ENCODE assay signal across 39 cellular contexts in genomic region chr5:150325426-150325825, GRCh38. TPM values are rescaled to one million over a fixed set of nuclear protein-coding genes. Genes with fewer than 3 reads are reported as not detected.
"Had no signal": no experiment of that assay in that cellular context is flagged by ENCODE, and none has a peak within 500 bp of the region (broad histone marks: within the 10 kb centered on the region; RNA-seq: fewer than 3 reads in every experiment).

No MANE protein-coding gene starts in this region.

- H3K4me1 Mint-ChIP-seq: activated naive CD8-positive, alpha-beta T cell treated with anti-CD3 and anti-CD28 coated beads for 36 hours; activated T-helper 17 cell treated with anti-CD3 and anti-CD28 coated beads, Interleukin-2, amount 50 U/mL, for 72 hours; central memory CD8-positive, alpha-beta T cell had no signal

- H3K9me3 ChIP-seq: adrenal gland, body of pancreas, breast epithelium had no signal

- H3K4me3 Mint-ChIP-seq: activated CD4-positive, alpha-beta memory T cell treated with anti-CD3 and anti-CD28 coated beads, Interleukin-2, amount 10 ng/mL, durations not matched to agents 7 days and 5 days; activated CD4-positive, alpha-beta T cell treated with anti-CD3 and anti-CD28 coated beads for 36 hours; activated CD4-positive, alpha-beta T cell treated with anti-CD3 and anti-CD28 coated beads, Interleukin-2, amount 10 ng/mL, durations not matched to agents 7 days and 5 days; activated CD8-positive, alpha-beta T cell treated with anti-CD3 and anti-CD28 coated beads, Interleukin-2, amount 10 ng/mL, durations not matched to agents 7 days and 5 days; activated naive CD4-positive, alpha-beta T cell treated with anti-CD3 and anti-CD28 coated beads for 36 hours; activated naive CD8-positive, alpha-beta T cell treated with anti-CD3 and anti-CD28 coated beads for 36 hours; activated T-cell treated with anti-CD3 and anti-CD28 coated beads, Interleukin-2, amount 50 U/mL, for 4 hours; activated T-cell treated with anti-CD3 and anti-CD28 coated beads, Interleukin-2, amount 50 U/mL, for 72 hours; activated T-helper 1 cell treated with anti-CD3 and anti-CD28 coated beads, Interleukin-12 subunit alpha, Interleukin-12 subunit beta, Interleukin-2, Interleukin-4 antibody, amounts not matched to agents 30 ng/mL and 10 ng/mL and 1 ng/mL, durations not matched to agents 14 hours and 24 hours and 36 hours; activated T-helper 17 cell treated with anti-CD3 and anti-CD28 coated beads, Interleukin-2, amount 50 U/mL, for 72 hours; central memory CD8-positive, alpha-beta T cell; T-cell; T-helper 17 cell; WTC11 had no signal

- H3K36me3 Mint-ChIP-seq: activated naive CD4-positive, alpha-beta T cell treated with anti-CD3 and anti-CD28 coated beads, Interleukin-2, amount 50 U/mL, for 72 hours; activated naive CD8-positive, alpha-beta T cell treated with anti-CD3 and anti-CD28 coated beads for 36 hours; T-cell; WTC11 had no signal

- H3K9me3 Mint-ChIP-seq: activated CD4-positive, alpha-beta memory T cell treated with anti-CD3 and anti-CD28 coated beads, Interleukin-2, amount 10 ng/mL, durations not matched to agents 7 days and 5 days; activated naive CD4-positive, alpha-beta T cell treated with anti-CD3 and anti-CD28 coated beads for 36 hours; activated naive CD4-positive, alpha-beta T cell treated with anti-CD3 and anti-CD28 coated beads, Interleukin-2, amount 50 U/mL, for 72 hours; activated naive CD8-positive, alpha-beta T cell treated with anti-CD3 and anti-CD28 coated beads for 36 hours; activated T-cell treated with anti-CD3 and anti-CD28 coated beads, Interleukin-2, amount 50 U/mL, for 4 hours; activated T-helper 1 cell treated with anti-CD3 and anti-CD28 coated beads, Interleukin-12 subunit alpha, Interleukin-12 subunit beta, Interleukin-2, Interleukin-4 antibody, amounts not matched to agents 30 ng/mL and 10 ng/mL and 1 ng/mL, durations not matched to agents 14 hours and 24 hours and 36 hours; activated T-helper 17 cell treated with anti-CD3 and anti-CD28 coated beads, Interleukin-2, amount 50 U/mL, for 72 hours; central memory CD8-positive, alpha-beta T cell; T-cell had no signal

- H3K4me1 ChIP-seq: breast epithelium had no signal

- H3K27me3 ChIP-seq: adrenal gland, body of pancreas, brain microvascular endothelial cell, breast epithelium had no signal

- H3K27me3 Mint-ChIP-seq: activated naive CD8-positive, alpha-beta T cell treated with anti-CD3 and anti-CD28 coated beads for 36 hours had no signal

- ATAC-seq: activated CD4-positive, alpha-beta T cell treated with anti-CD3 and anti-CD28 coated beads for 36 hours; activated CD4-positive, CD25-positive, alpha-beta regulatory T cell treated with anti-CD3 and anti-CD28 coated beads, Interleukin-2, amount 50 U/mL, for 24 hours; activated CD8-positive, alpha-beta T cell treated with anti-CD3 and anti-CD28 coated beads, Interleukin-2, amount 10 ng/mL, durations not matched to agents 7 days and 5 days; activated naive CD4-positive, alpha-beta T cell treated with anti-CD3 and anti-CD28 coated beads, Interleukin-2, amount 50 U/mL, for 72 hours; activated T-cell treated with anti-CD3 and anti-CD28 coated beads, Interleukin-2, amount 50 U/mL, for 4 hours; activated T-cell treated with anti-CD3 and anti-CD28 coated beads, Interleukin-2, amount 50 U/mL, for 72 hours; activated T-helper 17 cell treated with anti-CD3 and anti-CD28 coated beads, Interleukin-2, amount 50 U/mL, for 72 hours; body of pancreas; T-cell; T-helper 17 cell; WTC11 had no signal

- H3K27ac Mint-ChIP-seq: activated CD4-positive, alpha-beta memory T cell treated with anti-CD3 and anti-CD28 coated beads, Interleukin-2, amount 10 ng/mL, durations not matched to agents 7 days and 5 days; activated CD4-positive, alpha-beta T cell treated with anti-CD3 and anti-CD28 coated beads for 36 hours; activated CD4-positive, alpha-beta T cell treated with anti-CD3 and anti-CD28 coated beads, Interleukin-2, amount 10 ng/mL, durations not matched to agents 7 days and 5 days; activated CD8-positive, alpha-beta T cell treated with anti-CD3 and anti-CD28 coated beads, Interleukin-2, amount 10 ng/mL, durations not matched to agents 7 days and 5 days; activated naive CD4-positive, alpha-beta T cell treated with anti-CD3 and anti-CD28 coated beads for 36 hours; activated naive CD4-positive, alpha-beta T cell treated with anti-CD3 and anti-CD28 coated beads, Interleukin-2, amount 50 U/mL, for 72 hours; activated naive CD8-positive, alpha-beta T cell treated with anti-CD3 and anti-CD28 coated beads for 36 hours; activated T-cell treated with anti-CD3 and anti-CD28 coated beads, Interleukin-2, amount 50 U/mL, for 72 hours; activated T-helper 1 cell treated with anti-CD3 and anti-CD28 coated beads, Interleukin-12 subunit alpha, Interleukin-12 subunit beta, Interleukin-2, Interleukin-4 antibody, amounts not matched to agents 30 ng/mL and 10 ng/mL and 1 ng/mL, durations not matched to agents 14 hours and 24 hours and 36 hours; activated T-helper 17 cell treated with anti-CD3 and anti-CD28 coated beads, Interleukin-2, amount 50 U/mL, for 72 hours; T-cell; T-helper 17 cell; WTC11 had no signal

- H3K27ac ChIP-seq: adrenal gland, body of pancreas, brain microvascular endothelial cell, breast epithelium, WERI-Rb-1 had no signal

- H3K36me3 ChIP-seq: adrenal gland, brain microvascular endothelial cell, breast epithelium, WERI-Rb-1 had no signal

- DNase-seq: activated CD4-positive, alpha-beta memory T cell treated with anti-CD3 and anti-CD28 coated beads, Interleukin-2, amount 10 ng/mL, durations not matched to agents 7 days and 5 days; activated CD4-positive, alpha-beta T cell treated with anti-CD3 and anti-CD28 coated beads for 1 hour; activated CD4-positive, alpha-beta T cell treated with anti-CD3 and anti-CD28 coated beads for 36 hours; activated CD4-positive, alpha-beta T cell treated with anti-CD3 and anti-CD28 coated beads for 48 hours; activated CD4-positive, alpha-beta T cell treated with anti-CD3 and anti-CD28 coated beads, Interleukin-2, amount 10 ng/mL, durations not matched to agents 7 days and 5 days; activated CD4-positive, alpha-beta T cell treated with anti-CD3 and anti-CD28 coated beads, Interleukin-2, amount 50 U/mL, for 48 hours; activated CD4-positive, CD25-positive, alpha-beta regulatory T cell; activated CD8-positive, alpha-beta memory T cell treated with anti-CD3 and anti-CD28 coated beads for 24 hours; activated CD8-positive, alpha-beta memory T cell treated with anti-CD3 and anti-CD28 coated beads, Interleukin-2, amount 50 U/mL, for 4 hours; activated CD8-positive, alpha-beta T cell treated with anti-CD3 and anti-CD28 coated beads, Interleukin-2, amount 10 ng/mL, durations not matched to agents 7 days and 5 days; activated effector memory CD4-positive, alpha-beta T cell treated with anti-CD3 and anti-CD28 coated beads, Interleukin-2, amount 50 U/mL, for 16 hours; activated gamma-delta T cell treated with Interleukin-2 at 50 U/mL for 16 hours; activated naive CD4-positive, alpha-beta T cell; activated naive CD4-positive, alpha-beta T cell treated with anti-CD3 and anti-CD28 coated beads for 36 hours; activated naive CD4-positive, alpha-beta T cell treated with anti-CD3 and anti-CD28 coated beads, Interleukin-2, amount 50 U/mL, for 16 hours; activated naive CD8-positive, alpha-beta T cell treated with anti-CD3 and anti-CD28 coated beads for 36 hours; activated T-cell treated with anti-CD3 and anti-CD28 coated beads for 4 hours; activated T-cell treated with anti-CD3 and anti-CD28 coated beads, Interleukin-2, amount 50 U/mL, for 1 hour; activated T-cell treated with anti-CD3 and anti-CD28 coated beads, Interleukin-2, amount 50 U/mL, for 4 hours; activated T-cell treated with anti-CD3 and anti-CD28 coated beads, Interleukin-2, amount 50 U/mL, for 72 hours; adrenal gland; amniotic stem cell; aorta; body of pancreas; brain microvascular endothelial cell; caudate nucleus; cerebellar nuclear complex; T-cell; T-helper 17 cell; WERI-Rb-1 had no signal

- H3K4me3 ChIP-seq: adrenal gland, body of pancreas, breast epithelium had no signal

RNA-seq across cellular contexts. Expression of gene ARSI, which starts 22.7 kb away (rescaled TPM):
- total RNA-seq: activated CD4-positive, alpha-beta memory T cell treated with anti-CD3 and anti-CD28 coated beads, Interleukin-2, amount 10 ng/mL, durations not matched to agents 7 days and 5 days; activated CD4-positive, alpha-beta T cell treated with anti-CD3 and anti-CD28 coated beads for 36 hours; activated CD4-positive, alpha-beta T cell treated with anti-CD3 and anti-CD28 coated beads, Interleukin-2, amount 10 ng/mL, durations not matched to agents 7 days and 5 days; activated CD8-positive, alpha-beta T cell treated with anti-CD3 and anti-CD28 coated beads, Interleukin-2, amount 10 ng/mL, durations not matched to agents 7 days and 5 days; activated naive CD4-positive, alpha-beta T cell treated with anti-CD3 and anti-CD28 coated beads for 36 hours; activated naive CD4-positive, alpha-beta T cell treated with anti-CD3 and anti-CD28 coated beads, Interleukin-2, amount 50 U/mL, for 72 hours; activated naive CD8-positive, alpha-beta T cell treated with anti-CD3 and anti-CD28 coated beads for 36 hours; activated T-cell treated with anti-CD3 and anti-CD28 coated beads, Interleukin-2, amount 50 U/mL, for 4 hours; activated T-cell treated with anti-CD3 and anti-CD28 coated beads, Interleukin-2, amount 50 U/mL, for 72 hours; activated T-helper 1 cell treated with anti-CD3 and anti-CD28 coated beads, Interleukin-12 subunit alpha, Interleukin-12 subunit beta, Interleukin-2, Interleukin-4 antibody, amounts not matched to agents 30 ng/mL and 10 ng/mL and 1 ng/mL, durations not matched to agents 14 hours and 24 hours and 36 hours; activated T-helper 17 cell treated with anti-CD3 and anti-CD28 coated beads, Interleukin-2, amount 50 U/mL, for 72 hours; T-helper 1 cell treated with Interleukin-12 subunit alpha and Interleukin-12 subunit beta and Interleukin-4 antibody, amounts not matched to agents 30 ng/mL and 1 ng/mL, for 36 hours; T-helper 17 cell; T-helper 2 cell treated with Interferon-gamma antibody and Interleukin-4, amounts not matched to agents 100 ng/mL and 5 ng/mL, for 36 hours had no signal
- polyA plus RNA-seq: aorta had no signal

RNA-seq across cellular contexts. Expression of gene CAMK2A, which starts 35.9 kb away (rescaled TPM):
- total RNA-seq: activated CD4-positive, alpha-beta memory T cell treated with anti-CD3 and anti-CD28 coated beads, Interleukin-2, amount 10 ng/mL, durations not matched to agents 7 days and 5 days; activated CD4-positive, alpha-beta T cell treated with anti-CD3 and anti-CD28 coated beads for 36 hours; activated CD4-positive, alpha-beta T cell treated with anti-CD3 and anti-CD28 coated beads, Interleukin-2, amount 10 ng/mL, durations not matched to agents 7 days and 5 days; activated CD8-positive, alpha-beta T cell treated with anti-CD3 and anti-CD28 coated beads, Interleukin-2, amount 10 ng/mL, durations not matched to agents 7 days and 5 days; activated naive CD4-positive, alpha-beta T cell treated with anti-CD3 and anti-CD28 coated beads for 36 hours; activated naive CD4-positive, alpha-beta T cell treated with anti-CD3 and anti-CD28 coated beads, Interleukin-2, amount 50 U/mL, for 72 hours; activated naive CD8-positive, alpha-beta T cell treated with anti-CD3 and anti-CD28 coated beads for 36 hours; activated T-cell treated with anti-CD3 and anti-CD28 coated beads, Interleukin-2, amount 50 U/mL, for 4 hours; activated T-cell treated with anti-CD3 and anti-CD28 coated beads, Interleukin-2, amount 50 U/mL, for 72 hours; activated T-helper 1 cell treated with anti-CD3 and anti-CD28 coated beads, Interleukin-12 subunit alpha, Interleukin-12 subunit beta, Interleukin-2, Interleukin-4 antibody, amounts not matched to agents 30 ng/mL and 10 ng/mL and 1 ng/mL, durations not matched to agents 14 hours and 24 hours and 36 hours; activated T-helper 17 cell treated with anti-CD3 and anti-CD28 coated beads, Interleukin-2, amount 50 U/mL, for 72 hours; T-cell; T-helper 1 cell treated with Interleukin-12 subunit alpha and Interleukin-12 subunit beta and Interleukin-4 antibody, amounts not matched to agents 30 ng/mL and 1 ng/mL, for 36 hours; T-helper 17 cell; T-helper 2 cell treated with Interferon-gamma antibody and Interleukin-4, amounts not matched to agents 100 ng/mL and 5 ng/mL, for 36 hours had no signal
